In genomic region chr7:38629621-38630020, GRCh38 we compare ENCODE assay signal across 2 cellular contexts.
TF ChIP-seq lines count a peak whose summit lies in the region.

No MANE protein-coding gene starts in this region.

TF ChIP-seq in IMR-90, 13 proteins besides CTCF, POLR2A, EP300 and RAD21 (continued from another document):
- no peak for TF ChIP-seq SMC3 (IDR thresholded peaks at IDR 0.05; ENCODE audit: low read depth, low read length)
- TF ChIP-seq FOS (IDR thresholded peaks at IDR 0.05; ENCODE audit: low read depth, low read length), result no peak
- no peak for TF ChIP-seq MXI1 (IDR thresholded peaks at IDR 0.05; ENCODE audit: borderline replicate concordance, low read depth, low read length)
- TF ChIP-seq MAFK (IDR thresholded peaks at IDR 0.05; ENCODE audit: low read depth, low read length), result no peak
- no peak for TF ChIP-seq MAZ (IDR thresholded peaks at IDR 0.05; ENCODE audit: borderline replicate concordance, low read depth, low read length)
- no peak for TF ChIP-seq ELK1 (IDR thresholded peaks at IDR 0.05; ENCODE audit: borderline replicate concordance, low read depth, low read length)

TF ChIP-seq in neural cell, 6 proteins besides CTCF, POLR2A, EP300 and RAD21 (continued from another document):
- TF ChIP-seq REST (IDR thresholded peaks at IDR 0.05; ENCODE audit: borderline replicate concordance), result no peak
- no peak for TF ChIP-seq EZH2 (IDR thresholded peaks at IDR 0.05; ENCODE audit: borderline replicate concordance, insufficient read depth, low read length, poor library complexity, severe bottlenecking)
TF ChIP-seq in neural cell: peak in this region for 0.
